In genomic region chr10:60296073-60296472, GRCh38 we compare ENCODE assay signal across 28 cellular contexts.
"Had no signal": no experiment of that assay in that cellular context is flagged by ENCODE, and none has a peak within 500 bp of the region (broad histone marks: within the 10 kb centered on the region; RNA-seq: fewer than 3 reads in every experiment).

No MANE protein-coding gene starts in this region.

- DNase-seq: activated CD4-positive, alpha-beta T cell treated with anti-CD3 and anti-CD28 coated beads, Interleukin-2, amount 50 U/mL, for 1 hour; activated CD8-positive, alpha-beta T cell treated with anti-CD3 and anti-CD28 coated beads for 36 hours; activated naive CD4-positive, alpha-beta T cell; activated T-cell treated with anti-CD3 and anti-CD28 coated beads, Interleukin-2, amount 50 U/mL, for 48 hours; anterior cingulate cortex; cerebellar nuclear complex; colonic mucosa; dorsolateral prefrontal cortex; effector memory CD8-positive, alpha-beta T cell; erythroblast; hypothalamus; mammary epithelial cell; naive B cell; nephron progenitor cell; sigmoid colon; stimulated activated CD4-positive, alpha-beta T cell treated with anti-CD3 and anti-CD28 coated beads, Interleukin-15, amount 100 ng/mL, for 24 hours; stimulated activated CD4-positive, alpha-beta T cell treated with anti-CD3 and anti-CD28 coated beads, Interleukin-2, amount 100 ng/mL, for 24 hours; stimulated activated naive B cell treated with anti-CD40 and anti-IgM and Interleukin-4, amounts not matched to agents 10 μg/mL and 1 μg/mL and 100 μg/mL, for 72 hours; stomach; T-helper 17 cell; thyroid gland; upper lobe of left lung had no signal

- H3K27me3 Mint-ChIP-seq: effector memory CD8-positive, alpha-beta T cell; stimulated activated naive B cell treated with anti-CD40 and anti-IgM and Interleukin-4, amounts not matched to agents 10 μg/mL and 1 μg/mL and 100 μg/mL, for 72 hours; T-helper 17 cell had no signal

- H3K27me3 ChIP-seq: colonic mucosa, dorsolateral prefrontal cortex, gastroesophageal sphincter, neutrophil, sigmoid colon, stomach, thyroid gland, upper lobe of left lung had no signal

- H3K9me3 ChIP-seq: colonic mucosa, gastroesophageal sphincter, neutrophil, sigmoid colon, stomach, thyroid gland, upper lobe of left lung had no signal

- H3K36me3 Mint-ChIP-seq: activated naive CD4-positive, alpha-beta T cell treated with anti-CD3 and anti-CD28 coated beads, Interleukin-2, amount 50 U/mL, for 72 hours; mesothelial cell of epicardium; naive B cell; WTC11 had no signal

- H3K4me1 ChIP-seq: colonic mucosa had no signal

- H3K4me3 Mint-ChIP-seq: activated CD8-positive, alpha-beta T cell treated with anti-CD3 and anti-CD28 coated beads for 36 hours; effector memory CD8-positive, alpha-beta T cell; mesothelial cell of epicardium; naive B cell; nephron progenitor cell; stimulated activated naive B cell treated with anti-CD40 and anti-IgM and Interleukin-4, amounts not matched to agents 10 μg/mL and 1 μg/mL and 100 μg/mL, for 72 hours; T-helper 17 cell; WTC11 had no signal

- H3K27ac Mint-ChIP-seq: activated CD8-positive, alpha-beta T cell treated with anti-CD3 and anti-CD28 coated beads for 36 hours; activated naive CD4-positive, alpha-beta T cell treated with anti-CD3 and anti-CD28 coated beads, Interleukin-2, amount 50 U/mL, for 72 hours; effector memory CD8-positive, alpha-beta T cell; mesothelial cell of epicardium; naive B cell; nephron progenitor cell; stimulated activated naive B cell treated with anti-CD40 and anti-IgM and Interleukin-4, amounts not matched to agents 10 μg/mL and 1 μg/mL and 100 μg/mL, for 72 hours; T-helper 17 cell; WTC11 had no signal

- H3K27ac ChIP-seq: colonic mucosa, neutrophil, stomach, thyroid gland, upper lobe of left lung had no signal

- H3K4me1 Mint-ChIP-seq: naive B cell; stimulated activated naive B cell treated with anti-CD40 and anti-IgM and Interleukin-4, amounts not matched to agents 10 μg/mL and 1 μg/mL and 100 μg/mL, for 72 hours had no signal

- ATAC-seq: activated CD8-positive, alpha-beta T cell treated with anti-CD3 and anti-CD28 coated beads for 36 hours; activated naive CD4-positive, alpha-beta T cell treated with anti-CD3 and anti-CD28 coated beads, Interleukin-2, amount 50 U/mL, for 72 hours; effector memory CD8-positive, alpha-beta T cell; gastroesophageal sphincter; stimulated activated naive B cell treated with anti-CD40 and anti-IgM and Interleukin-4, amounts not matched to agents 10 μg/mL and 1 μg/mL and 100 μg/mL, for 72 hours; T-helper 17 cell; WTC11 had no signal

- H3K36me3 ChIP-seq: colonic mucosa, gastroesophageal sphincter, neutrophil, sigmoid colon, stomach, thyroid gland, upper lobe of left lung had no signal

- H3K4me3 ChIP-seq: colonic mucosa, dorsolateral prefrontal cortex, gastroesophageal sphincter, sigmoid colon, smooth muscle cell, stomach, thyroid gland, upper lobe of left lung had no signal

- H3K9me3 Mint-ChIP-seq: activated CD8-positive, alpha-beta T cell treated with anti-CD3 and anti-CD28 coated beads for 36 hours; activated naive CD4-positive, alpha-beta T cell treated with anti-CD3 and anti-CD28 coated beads, Interleukin-2, amount 50 U/mL, for 72 hours; effector memory CD8-positive, alpha-beta T cell; mesothelial cell of epicardium; naive B cell; nephron progenitor cell; stimulated activated naive B cell treated with anti-CD40 and anti-IgM and Interleukin-4, amounts not matched to agents 10 μg/mL and 1 μg/mL and 100 μg/mL, for 72 hours; WTC11 had no signal
